24 cellular contexts compared by ENCODE assay signal in genomic region chr5:116424951-116425350, GRCh38.
"Had no signal": no experiment of that assay in that cellular context is flagged by ENCODE, and none has a peak within 500 bp of the region (broad histone marks: within the 10 kb centered on the region; RNA-seq: fewer than 3 reads in every experiment).

No MANE protein-coding gene starts in this region.

- ATAC-seq: gastrocnemius medialis; mucosa of descending colon; natural killer cell treated with Interleukin-12 subunit alpha and Interleukin-12 subunit beta and Interleukin-15 and Interleukin-18, amount 100 ng/mL, for 72 hours; stimulated activated effector memory CD8-positive, alpha-beta T cell treated with anti-CD3 and anti-CD28 coated beads, Interleukin-12 subunit alpha, Interleukin-12 subunit beta, amount 100 ng/mL, for 72 hours had no signal

- H3K27me3 Mint-ChIP-seq: naive B cell; natural killer cell treated with Interleukin-12 subunit alpha and Interleukin-12 subunit beta and Interleukin-15 and Interleukin-18, amount 100 ng/mL, for 72 hours; progenitor cell of endocrine pancreas had no signal

- H3K27ac Mint-ChIP-seq: mesothelial cell of epicardium; natural killer cell treated with Interleukin-12 subunit alpha and Interleukin-12 subunit beta and Interleukin-15 and Interleukin-18, amount 100 ng/mL, for 72 hours; neural progenitor cell; progenitor cell of endocrine pancreas; stimulated activated effector memory CD8-positive, alpha-beta T cell treated with anti-CD3 and anti-CD28 coated beads, Interleukin-12 subunit alpha, Interleukin-12 subunit beta, amount 100 ng/mL, for 72 hours had no signal

- H3K9me3 Mint-ChIP-seq: natural killer cell treated with Interleukin-12 subunit alpha and Interleukin-12 subunit beta and Interleukin-15 and Interleukin-18, amount 100 ng/mL, for 72 hours; neural progenitor cell; stimulated activated effector memory CD8-positive, alpha-beta T cell treated with anti-CD3 and anti-CD28 coated beads, Interleukin-12 subunit alpha, Interleukin-12 subunit beta, amount 100 ng/mL, for 72 hours had no signal

- DNase-seq: dermis blood vessel endothelial cell; effector memory CD4-positive, alpha-beta T cell; erythroblast; esophagus squamous epithelium; gastrocnemius medialis; head of caudate nucleus; mesenchymal stem cell; mucosa of descending colon; naive B cell; sigmoid colon; stimulated activated CD4-positive, alpha-beta T cell treated with anti-CD3 and anti-CD28 coated beads, Interleukin-2, amount 100 ng/mL, for 24 hours; stimulated activated CD4-positive, alpha-beta T cell treated with anti-CD3 and anti-CD28 coated beads, Interleukin-4, amount 100 ng/mL, for 24 hours; stimulated activated naive CD4-positive, alpha-beta T cell treated with Interleukin-2 at 50 U/mL for 16 hours; upper lobe of left lung; uterus had no signal

- H3K27ac ChIP-seq: coronary artery, esophagus squamous epithelium, gastrocnemius medialis, neural progenitor cell, parathyroid adenoma, sigmoid colon, thoracic aorta, tibial nerve, upper lobe of left lung had no signal

- H3K4me3 Mint-ChIP-seq: mesothelial cell of epicardium; naive B cell; natural killer cell treated with Interleukin-12 subunit alpha and Interleukin-12 subunit beta and Interleukin-15 and Interleukin-18, amount 100 ng/mL, for 72 hours; neural progenitor cell; stimulated activated effector memory CD8-positive, alpha-beta T cell treated with anti-CD3 and anti-CD28 coated beads, Interleukin-12 subunit alpha, Interleukin-12 subunit beta, amount 100 ng/mL, for 72 hours had no signal

- H3K36me3 Mint-ChIP-seq: neural progenitor cell; stimulated activated effector memory CD8-positive, alpha-beta T cell treated with anti-CD3 and anti-CD28 coated beads, Interleukin-12 subunit alpha, Interleukin-12 subunit beta, amount 100 ng/mL, for 72 hours had no signal
